ENCODE assay signal across 8 cellular contexts in the genomic region with DNA sequence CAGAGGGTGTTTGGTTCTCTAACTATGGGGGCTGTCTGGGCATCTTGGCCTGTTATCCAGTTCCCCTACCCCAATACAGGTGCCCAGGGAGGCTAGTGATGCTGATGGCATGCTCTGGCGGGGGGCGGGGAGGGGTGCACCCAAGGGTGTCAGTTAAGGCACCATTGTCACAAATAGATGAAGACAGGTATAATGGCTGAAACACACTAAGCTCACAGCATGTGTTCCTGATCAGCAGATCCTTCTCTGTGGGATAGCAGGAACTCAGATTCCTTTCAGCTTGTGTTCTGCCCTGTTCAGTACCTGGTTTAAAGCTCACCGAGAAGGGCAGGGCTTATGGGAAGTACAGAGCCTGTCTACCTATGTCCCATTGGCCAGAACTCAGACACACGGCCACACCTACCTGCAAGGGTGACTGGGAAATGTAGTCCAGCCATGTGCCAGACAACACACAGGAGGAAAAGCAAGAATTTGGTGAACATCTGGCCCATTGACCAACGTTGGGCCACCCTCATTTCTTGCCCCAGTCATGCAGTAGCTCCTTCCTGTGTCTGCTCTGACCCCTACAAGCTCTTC. TPM values are rescaled to one million over a fixed set of nuclear protein-coding genes. Genes with fewer than 3 reads are reported as not detected.
DNase-seq lines count a peak whose midpoint lies in the region; ATAC-seq, FAIRE-seq and TF ChIP-seq lines count a peak whose summit lies in the region.

No MANE protein-coding gene starts in this region.

- peaks cover 4% of the 10 kb centered on the region for H3K36me3 Mint-ChIP-seq in Calu3 (ENCODE audit: insufficient read depth, unreplicated experiment)

- DNase-seq in Calu3 = peak; percentile 44
- peak; percentile 80 for DNase-seq in NAMALWA (ENCODE audit: low spot score)
- peak; percentile 14 to 30 for DNase-seq in activated CD4-positive, alpha-beta T cell treated with anti-CD3 and anti-CD28 coated beads, Interleukin-2, amount 50 U/mL, for 48 hours
- DNase-seq in kidney tubule cell (ENCODE audit: low spot score) = peak; percentile 60
- no peak for DNase-seq in D721Med (ENCODE audit: insufficient read length, low spot score)
- no peak for DNase-seq in dedifferentiated amniotic fluid mesenchymal stem cell (ENCODE audit: extremely low spot score)

- H3K4me3 Mint-ChIP-seq in Calu3 (ENCODE audit: low read depth, unreplicated experiment) = no peak overlapping the region

- intact Hi-C loops in Calu3 (cut with micrococcal nuclease; ENCODE audit: unreplicated experiment) = no loop called here

- H3K4me1 Mint-ChIP-seq in Calu3 (ENCODE audit: low read depth, unreplicated experiment) = peaks cover 10% of the 10 kb centered on the region

- peaks cover 65% of the 10 kb centered on the region for H3K27me3 Mint-ChIP-seq in Calu3 (ENCODE audit: unreplicated experiment)

- FAIRE-seq in D721Med (lab: Jason Lieb, UNC) = no peak

- TF ChIP-seq CTCF in Calu3 (IDR thresholded peaks at IDR 0.05; ENCODE audit: unreplicated experiment) (no peak), D721Med (IDR thresholded peaks at IDR 0.05; ENCODE audit: insufficient read depth, missing control alignments) (no peak)

- H3K9me3 Mint-ChIP-seq in Calu3 (ENCODE audit: low read depth, unreplicated experiment) = no peaks in the 10 kb centered on the region

- H3K27ac Mint-ChIP-seq in Calu3 (ENCODE audit: unreplicated experiment) = no peak overlapping the region

- ATAC-seq in GM21381 (IDR thresholded peaks at IDR 0.05; ENCODE audit: unreplicated experiment) = peak; percentile 54
- ATAC-seq in HG02981 (IDR thresholded peaks at IDR 0.05; ENCODE audit: unreplicated experiment) = no peak

- CTCF ChIA-PET in Calu3 (lab: Charles Lee) = no interaction called here

- no TSS peak for BruUV-seq in Calu3 (replicated peaks; lab: Mats Ljungman, UMichigan)

RNA-seq across cellular contexts. Expression of gene RSPO4, which starts 3.4 kb away (rescaled TPM):
- total RNA-seq in Calu3 (2022) = not detected in 2 replicates

Comparison
In these comparisons a context has a peak if more than half of its experiments do, and no peak if none do; other contexts are left out.
1. DNase-seq: peak in Calu3 (single experiment), NAMALWA (single experiment), activated CD4-positive, alpha-beta T cell treated with anti-CD3 and anti-CD28 coated beads, Interleukin-2, amount 50 U/mL, for 48 hours (2 of 2) and kidney tubule cell (single experiment); none in D721Med (single experiment) and dedifferentiated amniotic fluid mesenchymal stem cell (single experiment).